In genomic region chr2:75482398-75482797, GRCh38 we compare ENCODE assay signal across 7 cellular contexts.
"Had no signal": no experiment of that assay in that cellular context is flagged by ENCODE, and none has a peak within 500 bp of the region (broad histone marks: within the 10 kb centered on the region; RNA-seq: fewer than 3 reads in every experiment).

No MANE protein-coding gene starts in this region.

- DNase-seq: H9, HCEC 1CT, IMR-90, KG1 had no signal

- H3K27ac ChIP-seq: HL-60 had no signal

- H3K4me3 ChIP-seq: GM23338, K562 had no signal

- H3K4me2 ChIP-seq: GM23338 had no signal
